28 cellular contexts compared by ENCODE assay signal in genomic region chr6:77979204-77979603, GRCh38.
"Had no signal": no experiment of that assay in that cellular context is flagged by ENCODE, and none has a peak within 500 bp of the region (broad histone marks: within the 10 kb centered on the region; RNA-seq: fewer than 3 reads in every experiment).

No MANE protein-coding gene starts in this region.

- H3K4me1 ChIP-seq: colonic mucosa, esophagus muscularis mucosa, esophagus squamous epithelium, foreskin keratinocyte, gastrocnemius medialis, gastroesophageal sphincter, heart left ventricle, heart right ventricle had no signal

- H3K9me3 ChIP-seq: colonic mucosa, esophagus squamous epithelium, gastrocnemius medialis had no signal

- DNase-seq: colonic mucosa; cortex of kidney; dermis blood vessel endothelial cell; dorsolateral prefrontal cortex; effector CD4-positive, alpha-beta T cell; effector CD8-positive, alpha-beta T cell; effector memory CD4-positive, alpha-beta T cell; effector memory CD8-positive, alpha-beta T cell; endodermal cell; erythroblast; esophagus squamous epithelium; foreskin fibroblast; foreskin keratinocyte; foreskin melanocyte; gastrocnemius medialis; glutamatergic neuron; head of caudate nucleus; heart left ventricle; heart right ventricle had no signal

- ATAC-seq: effector memory CD8-positive, alpha-beta T cell; esophagus mucosa; foreskin keratinocyte; gastrocnemius medialis; gastroesophageal sphincter; heart left ventricle; heart right ventricle had no signal

- FAIRE-seq: colon, endometrium, endothelial cell of umbilical vein, frontal cortex had no signal

- H3K27me3 ChIP-seq: colonic mucosa, dorsolateral prefrontal cortex, esophagus muscularis mucosa, esophagus squamous epithelium, foreskin keratinocyte, gastrocnemius medialis, gastroesophageal sphincter, heart left ventricle, heart right ventricle had no signal

- H3K36me3 ChIP-seq: colonic mucosa, esophagus muscularis mucosa, esophagus squamous epithelium, gastrocnemius medialis, gastroesophageal sphincter, heart left ventricle, heart right ventricle had no signal

- H3K4me3 ChIP-seq: colonic mucosa, coronary artery, dorsolateral prefrontal cortex, esophagus muscularis mucosa, esophagus squamous epithelium, gastrocnemius medialis, gastroesophageal sphincter, heart left ventricle, heart right ventricle had no signal

- H3K27ac ChIP-seq: colonic mucosa, coronary artery, dorsolateral prefrontal cortex, epithelial cell of prostate, esophagus muscularis mucosa, esophagus squamous epithelium, foreskin keratinocyte, gastrocnemius medialis, gastroesophageal sphincter, heart left ventricle, heart right ventricle had no signal
